ENCODE assay signal across 9 cellular contexts in the genomic region with DNA sequence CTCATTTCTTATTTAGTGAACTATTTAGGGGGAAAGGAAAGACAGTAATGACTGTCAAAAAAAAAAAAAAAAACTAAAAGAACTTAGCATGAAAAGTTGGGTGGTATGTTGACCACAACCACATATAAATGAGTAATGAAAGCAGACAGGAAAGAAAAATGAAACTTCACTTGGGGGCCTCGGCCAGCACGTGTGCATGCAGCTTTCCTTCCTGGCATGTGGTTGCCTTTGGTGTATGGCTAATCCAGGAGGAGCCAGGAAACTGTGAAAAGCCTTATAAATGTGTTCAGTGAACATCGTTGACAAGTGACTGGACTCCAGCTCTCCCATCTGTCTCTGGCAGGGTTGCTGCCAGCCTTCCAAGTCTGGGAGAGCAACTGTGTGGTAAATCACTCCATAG.
DNase-seq lines count a peak whose midpoint lies in the region; ATAC-seq and TF ChIP-seq lines count a peak whose summit lies in the region.
"Had no signal": no experiment of that assay in that cellular context is flagged by ENCODE, and none has a peak within 500 bp of the region (broad histone marks: within the 10 kb centered on the region; RNA-seq: fewer than 3 reads in every experiment).

No MANE protein-coding gene starts in this region.

- 12 to 30% (median 20%) methylated on average over 3 of the region's 3 CpGs for WGBS in stomach, 5 donors

- ATAC-seq in GM18499 (IDR thresholded peaks at IDR 0.05; ENCODE audit: insufficient read depth, unreplicated experiment) (peak; percentile 65), HG02759 (IDR thresholded peaks at IDR 0.05; ENCODE audit: unreplicated experiment) (peak; percentile 81), left lung (peak; percentile 33), HG03469 (IDR thresholded peaks at IDR 0.05; ENCODE audit: unreplicated experiment) (no peak)

- H3K4me3 ChIP-seq in SJSA1 (no peak overlapping the region), left lung (no peak overlapping the region), stomach (no peak overlapping the region)

- DNase-seq in SJSA1 (ENCODE audit: low read depth in 1 of 2, low spot score in 2 of 2) (peak; percentile 27 to 44), left lung (no peak), stomach (no peak), NCI-H2227 treated with DMSO at 0.1 percent for 48 hours (lab: John Stamatoyannopoulos, UW) (no peak), HT-29 (ENCODE audit: low spot score) (no peak)
- DNase-seq: activated B cell treated with CpG ODN at 0.5 μM for 24 hours had no signal

- H3K27ac ChIP-seq in SJSA1: no peak overlapping the region
- H3K27ac ChIP-seq in left lung: no peak overlapping the region
- H3K27ac ChIP-seq in stomach: peak overlapping the region in 1 of 5 donors; percentile 7

- H3K27me3 ChIP-seq in SJSA1 (replicated peaks): no peaks in the 10 kb centered on the region
- H3K27me3 ChIP-seq in left lung: no peaks in the 10 kb centered on the region
- H3K27me3 ChIP-seq in stomach: no peaks in the 10 kb centered on the region

- no peak for TF ChIP-seq EP300 in stomach (IDR thresholded peaks at IDR 0.05)

- no peak for TF ChIP-seq POLR2A in stomach (IDR thresholded peaks at IDR 0.05)

- no peaks in the 10 kb centered on the region for H3K9me3 ChIP-seq in SJSA1 (replicated peaks)
- no peaks in the 10 kb centered on the region for H3K9me3 ChIP-seq in left lung
- H3K9me3 ChIP-seq in stomach: no peaks in the 10 kb centered on the region

- TF ChIP-seq CTCF in left lung (IDR thresholded peaks at IDR 0.05) (no peak), stomach (IDR thresholded peaks at IDR 0.05) (no peak)

- peaks cover 15% of the 10 kb centered on the region; the same call in 1 of the 2 replicates for H3K4me1 ChIP-seq in SJSA1 (replicated peaks)
- H3K4me1 ChIP-seq in left lung: no peaks in the 10 kb centered on the region
- peaks cover 0 to 9% (median 3%) of the 10 kb centered on the region in 4 donors for H3K4me1 ChIP-seq in stomach

- intact Hi-C loops in left lung (cut with DNase I): no loop called here
- intact Hi-C loops in stomach (cut with DNase I; ENCODE audit: low total_unique reads): no loop called here

- H3K36me3 ChIP-seq in SJSA1 (no peaks in the 10 kb centered on the region), left lung (no peaks in the 10 kb centered on the region), stomach (no peaks in the 10 kb centered on the region)

Comparison
In these comparisons a context has a peak if more than half of its experiments do, and no peak if none do; other contexts are left out.
1. DNase-seq: peak in SJSA1 (2 of 2); none in left lung (0 of 2), stomach (single experiment), NCI-H2227 treated with DMSO at 0.1 percent for 48 hours (single experiment) and HT-29 (single experiment).